Comparison of ENCODE assay signal across 9 cellular contexts in genomic region chr13:109779074-109779473, GRCh38. TPM values are rescaled to one million over a fixed set of nuclear protein-coding genes. Genes with fewer than 3 reads are reported as not detected.
DNase-seq lines count a peak whose midpoint lies in the region; ATAC-seq, FAIRE-seq and TF ChIP-seq lines count a peak whose summit lies in the region.
"Had no signal": no experiment of that assay in that cellular context is flagged by ENCODE, and none has a peak within 500 bp of the region (broad histone marks: within the 10 kb centered on the region; RNA-seq: fewer than 3 reads in every experiment).

No MANE protein-coding gene starts in this region.

- intact Hi-C loops in Panc1 (cut with micrococcal nuclease; ENCODE audit: unreplicated experiment): no loop called here
- intact Hi-C loops in K562 (cut with micrococcal nuclease): no loop called here

- TF ChIP-seq EP300 in K562 (IDR thresholded peaks at IDR 0.05; ENCODE audit: low read length) (no peak), neural cell (conservative IDR thresholded peaks at IDR 0.05; ENCODE audit: poor library complexity, severe bottlenecking) (no peak)

- H3K27ac ChIP-seq in CD8-positive, alpha-beta memory T cell (ENCODE audit: low read depth, low read length): no peak overlapping the region
- H3K27ac ChIP-seq in Panc1 (ENCODE audit: low read length) (peak overlapping the region; percentile 73), K562 (ENCODE audit: extremely low read depth, low read depth, low read length) (no peak overlapping the region), neural cell (ENCODE audit: low read length) (no peak overlapping the region)

- POLR2A ChIA-PET in CD8-positive, alpha-beta memory T cell (lab: Charles Lee): no interaction called here
- POLR2A ChIA-PET in Panc1 (lab: Charles Lee) (no interaction called here), K562 (lab: Yijun Ruan, JAX) (interaction anchor here (0.5 kb wide), 1 partner anchor 71 kb away, joined by 3 read pairs; no protein-coding TSS in a partner anchor)

- H3K4me3 ChIP-seq in CD8-positive, alpha-beta memory T cell (ENCODE audit: low read length): peak overlapping the region; percentile 20
- peak overlapping the region; percentile 49 to 72 for H3K4me3 ChIP-seq in Panc1 (ENCODE audit: low read depth in 2 of 2, low read length in 2 of 2)
- no peak overlapping the region for H3K4me3 ChIP-seq in K562
- peak overlapping the region; percentile 65 for H3K4me3 ChIP-seq in neural cell (ENCODE audit: low read length)

- H4K20me1 ChIP-seq in K562 (replicated peaks; ENCODE audit: control insufficient read depth, insufficient read depth, low read length) (no peaks in the 10 kb centered on the region; the same call in 1 of the 2 replicates), neural cell (ENCODE audit: insufficient read depth) (no peaks in the 10 kb centered on the region)

- peaks cover 44 to 49% (median 48%) of the 10 kb centered on the region in 3 donors for H3K4me1 Mint-ChIP-seq in CD8-positive, alpha-beta memory T cell

- H2AFZ ChIP-seq in K562 (ENCODE audit: low read depth, low read length) (0 out of 2 replicates have a peak overlapping the region, but pooled peaks have one; percentile 16), neural cell (ENCODE audit: low read depth, low read length) (no peak overlapping the region)

- H3K9me1 ChIP-seq in K562 (ENCODE audit: control insufficient read depth, insufficient read depth, low read length): no peaks in the 10 kb centered on the region

- TF ChIP-seq CTCF in Panc1 (IDR thresholded peaks at IDR 0.05) (no peak), K562 (IDR thresholded peaks at IDR 0.05 in 2 of 3, conservative IDR thresholded peaks at IDR 0.05 in 1 of 3; ENCODE audit: insufficient read depth in 2 of 3, low read depth in 1 of 3, low read length in 3 of 3) (no peak), neural cell (IDR thresholded peaks at IDR 0.05; ENCODE audit: poor library complexity, severe bottlenecking) (no peak)

- no peaks in the 10 kb centered on the region for H3K27me3 ChIP-seq in CD8-positive, alpha-beta memory T cell (ENCODE audit: insufficient read depth, low read length, poor library complexity, severe bottlenecking)
- no peaks in the 10 kb centered on the region for H3K27me3 ChIP-seq in Panc1 (ENCODE audit: control insufficient read depth, insufficient read depth, low read length)
- H3K27me3 ChIP-seq in K562 (ENCODE audit: control insufficient read depth in 2 of 2, insufficient read depth in 2 of 2, low read length in 2 of 2): no peaks in the 10 kb centered on the region
- no peaks in the 10 kb centered on the region for H3K27me3 ChIP-seq in neural cell (ENCODE audit: insufficient read depth, low read depth, low read length)

- no peaks in the 10 kb centered on the region for H3K9me3 Mint-ChIP-seq in CD8-positive, alpha-beta memory T cell

- DNase-seq in CD8-positive, alpha-beta memory T cell: peak in 4 of 5 donors; percentile 14 to 85 (median 66)
- DNase-seq in Panc1 (ENCODE audit: low read depth, low spot score) (no peak), K562 (ENCODE audit: extremely low read depth in 1 of 4, low spot score in 3 of 4) (no peak), NCI-H2196 treated with DMSO at 0.1 percent for 48 hours (lab: John Stamatoyannopoulos, UW; ENCODE audit: unreplicated experiment) (no peak), SK-N-DZ (ENCODE audit: low spot score) (no peak)
- DNase-seq: NCI-H1930 had no signal

- H3K9me3 ChIP-seq in CD8-positive, alpha-beta memory T cell (ENCODE audit: low read length): no peaks in the 10 kb centered on the region
- no peaks in the 10 kb centered on the region for H3K9me3 ChIP-seq in Panc1 (ENCODE audit: control insufficient read depth, insufficient read depth, low read depth, low read length)
- H3K9me3 ChIP-seq in K562 (replicated peaks; ENCODE audit: control insufficient read depth, insufficient read depth, low read depth, low read length): no peaks in the 10 kb centered on the region
- H3K9me3 ChIP-seq in neural cell (ENCODE audit: low read length): no peaks in the 10 kb centered on the region

- H3K9me2 ChIP-seq in neural cell (ENCODE audit: insufficient read depth, low read length): no peaks in the 10 kb centered on the region

- peaks cover 48% of the 10 kb centered on the region for H3K4me1 ChIP-seq in CD8-positive, alpha-beta memory T cell (ENCODE audit: insufficient read depth, low read length)
- H3K4me1 ChIP-seq in Panc1 (ENCODE audit: control insufficient read depth, insufficient read depth, low read length): peaks cover 20% of the 10 kb centered on the region
- H3K4me1 ChIP-seq in K562 (replicated peaks in 1 of 2; ENCODE audit: control insufficient read depth in 2 of 2, insufficient read depth in 2 of 2, low read length in 2 of 2): peaks cover 15 to 19% of the 10 kb centered on the region in 2 experiments; a peak in 3 of 5 replicates

- CTCF ChIA-PET in CD8-positive, alpha-beta memory T cell (lab: Charles Lee): no interaction called here
- CTCF ChIA-PET in Panc1 (lab: Charles Lee): no interaction called here
- CTCF ChIA-PET in K562 (lab: Yijun Ruan, JAX; ENCODE audit: low intra/inter-chr PET ratio): no interaction called here

- no TSS peak for BruUV-seq in Panc1 (replicated peaks; lab: Mats Ljungman, UMichigan)
- no TSS peak for BruUV-seq in K562 (replicated peaks; lab: Mats Ljungman, UMichigan)

- H3K4me2 ChIP-seq in K562 (ENCODE audit: insufficient read depth, low read length) (peak overlapping the region; percentile 41; the same call in 1 of the 2 replicates), neural cell (ENCODE audit: low read length) (peak overlapping the region; percentile 66)

- H3K27ac Mint-ChIP-seq in CD8-positive, alpha-beta memory T cell: peak overlapping the region in 7 of 8 donors; percentile 16 to 93 (median 70)

- no peak for ATAC-seq in Panc1
- ATAC-seq in K562: peak; percentile 32
- no peak for ATAC-seq in HG03354 (IDR thresholded peaks at IDR 0.05; ENCODE audit: poor library complexity, severe bottlenecking, unreplicated experiment)
- ATAC-seq in HG03520 (IDR thresholded peaks at IDR 0.05; ENCODE audit: unreplicated experiment): no peak

- TF ChIP-seq POLR2A in K562 (conservative IDR thresholded peaks at IDR 0.05): no peak

- no peaks in the 10 kb centered on the region for H3F3A ChIP-seq in neural cell (ENCODE audit: insufficient read depth, low read length, poor library complexity, severe bottlenecking)

- 26% methylated on average over 4 of the region's 4 CpGs for WGBS in K562 (ENCODE audit: insufficient coverage, low coverage, missing lambda C conversion rate)

- in situ Hi-C loops in Panc1 (cut with HindIII; ENCODE audit: low pct_unique_long_range_greater_than_20kb, low sequenced_read_pairs) (no loop called here), K562 (cut with MboI) (no loop called here)

- H3K79me2 ChIP-seq in K562 (ENCODE audit: control insufficient read depth, insufficient read depth, low read length): peaks cover 45% of the 10 kb centered on the region
- H3K79me2 ChIP-seq in neural cell (replicated peaks; ENCODE audit: insufficient read depth, low read length): peaks cover 69% of the 10 kb centered on the region

- FAIRE-seq in K562 (lab: Jason Lieb, UNC): no peak

- no peaks in the 10 kb centered on the region for H3K36me3 ChIP-seq in CD8-positive, alpha-beta memory T cell (ENCODE audit: insufficient read depth, low read length)
- H3K36me3 ChIP-seq in Panc1 (ENCODE audit: control insufficient read depth, insufficient read depth, low read length) (no peaks in the 10 kb centered on the region), K562 (ENCODE audit: control insufficient read depth, insufficient read depth, low read length) (no peaks in the 10 kb centered on the region), neural cell (ENCODE audit: insufficient read depth, low read length) (peaks cover 1% of the 10 kb centered on the region)

- H3K4me3 Mint-ChIP-seq in CD8-positive, alpha-beta memory T cell: peak overlapping the region; percentile 2 to 68 (median 56)

- H3K27me3 Mint-ChIP-seq in CD8-positive, alpha-beta memory T cell: peaks cover 0 to 2% of the 10 kb centered on the region in 2 donors

- TF ChIP-seq RAD21 in K562 (CRISPR knock-in tag; conservative IDR thresholded peaks at IDR 0.05 in 1 of 2, IDR thresholded peaks at IDR 0.05 in 1 of 2) (no peak), neural cell (conservative IDR thresholded peaks at IDR 0.05) (no peak)

- H3K36me3 Mint-ChIP-seq in CD8-positive, alpha-beta memory T cell: peaks cover 0 to 9% (median 2%) of the 10 kb centered on the region in 3 donors

- H3K9ac ChIP-seq in K562 (ENCODE audit: insufficient read depth in 1 of 2, low read depth in 2 of 2, low read length in 2 of 2) (no peak overlapping the region), neural cell (ENCODE audit: low read length) (no peak overlapping the region)

TF ChIP-seq in K562, 482 proteins besides CTCF, POLR2A, EP300 and RAD21 (continues in another document):
- no peak for TF ChIP-seq ZNF165 (CRISPR knock-in tag; IDR thresholded peaks at IDR 0.05; ENCODE audit: borderline replicate concordance)

TF ChIP-seq in neural cell, 6 proteins besides CTCF, POLR2A, EP300 and RAD21 (continues in another document):
- TF ChIP-seq MXI1 (conservative IDR thresholded peaks at IDR 0.05; ENCODE audit: poor library complexity, severe bottlenecking) (no peak), TAF1 (IDR thresholded peaks at IDR 0.05; ENCODE audit: low read depth) (no peak)

RNA-seq across cellular contexts. Expression of gene IRS2, which starts 7.3 kb away (rescaled TPM):
- total RNA-seq in CD8-positive, alpha-beta memory T cell: 1 to 10 TPM; 1.7 to 2.1 TPM
- 2.3 TPM for polyA plus RNA-seq in CD8-positive, alpha-beta memory T cell
- total RNA-seq in Panc1 (2021; ENCODE audit: unreplicated experiment) (5.9 TPM), K562 (2014; rRNA removed) (1.2 and 1.4 TPM in 2 replicates), K562 (2014; rRNA removed; fragmentation: Illumina TruSeq; extraction: Trizol) (0.51 and 0.54 TPM in 2 replicates), K562 (2015; rRNA removed; fragmentation: Illumina TruSeq; extraction: Trizol) (0.36 and 0.41 TPM in 2 replicates), K562 (2021) (3.9 and 4.6 TPM in 2 replicates)
- polyA plus RNA-seq in Panc1 (2012; ENCODE audit: insufficient read length): 4.7 TPM
- total RNA-seq in K562 (2011; cell fraction: chromatin; rRNA removed; ENCODE audit: low replicate concordance): 1.6 and 2.0 TPM in 2 replicates
- total RNA-seq in K562 (2011; cell fraction: nucleolus; rRNA removed): 2.4 and 2.7 TPM in 2 replicates
- 1.5 and 1.7 TPM in 2 replicates for total RNA-seq in K562 (2011; cell fraction: nucleoplasm; rRNA removed)
- polyA plus RNA-seq in K562 (2011; rRNA removed) (0.47 and 0.49 TPM in 2 replicates), K562 (2014; fragmentation: Illumina TruSeq; extraction: Trizol) (0.83 and 1.1 TPM in 2 replicates), K562 (2014; fragmentation: Nextera tagmentation; extraction: Ambion mirVana) (under 1 TPM; 0.53 to 0.63 TPM), K562 (2014; rRNA removed) (1.2 and 1.3 TPM in 2 replicates), neural cell (5.8 and 7.1 TPM in 2 replicates)
- 0.22 and 0.63 TPM in 2 replicates for polyA plus RNA-seq in K562 (2011; cell fraction: cytosol; rRNA removed)
- 0.56 and 1.0 TPM in 2 replicates for polyA plus RNA-seq in K562 (2011; cell fraction: nucleus; rRNA removed)
- polyA plus RNA-seq in K562 (2012): 1.6 and 2.8 TPM in 2 replicates
- 0.46 and 0.66 TPM in 2 replicates for polyA minus RNA-seq in K562 (2011; rRNA and poly(A)+ RNA removed)
- 1.0 and 1.5 TPM in 2 replicates for polyA minus RNA-seq in K562 (2011; cell fraction: cytosol; rRNA and poly(A)+ RNA removed)
- polyA minus RNA-seq in K562 (2011; cell fraction: nucleus; rRNA and poly(A)+ RNA removed): 2.0 and 2.2 TPM in 2 replicates
- polyA minus RNA-seq in neural cell: 13.8 and 15.6 TPM in 2 replicates
- 3.4 and 4.6 TPM in 2 replicates for polyA plus RNA-seq in SK-N-DZ (2014; cell fraction: cytosol; rRNA removed)
- polyA plus RNA-seq in SK-N-DZ (2014; cell fraction: nucleus; rRNA removed): 1.9 and 2.5 TPM in 2 replicates

Comparison
In these comparisons a context has a peak if more than half of its experiments do, and no peak if none do; other contexts are left out.
1. DNase-seq: peak in CD8-positive, alpha-beta memory T cell (4 of 5); none in Panc1 (single experiment), K562 (0 of 4), NCI-H2196 treated with DMSO at 0.1 percent for 48 hours (single experiment) and SK-N-DZ (single experiment).